1 cellular context compared by ENCODE assay signal in genomic region chr4:110586137-110586850, GRCh38.
TF ChIP-seq lines count a peak whose summit lies in the region.

No MANE protein-coding gene starts in this region.

TF ChIP-seq in H1, 55 proteins besides CTCF, POLR2A, EP300 and RAD21:
- TF ChIP-seq CHD7 (IDR thresholded peaks at IDR 0.05; ENCODE audit: insufficient replicate concordance, low read length) (peak; percentile 54), BCL11A (IDR thresholded peaks at IDR 0.05; ENCODE audit: low read depth in 2 of 2, low read length in 2 of 2) (no peak)
